8 cellular contexts compared by ENCODE assay signal in the genomic region with DNA sequence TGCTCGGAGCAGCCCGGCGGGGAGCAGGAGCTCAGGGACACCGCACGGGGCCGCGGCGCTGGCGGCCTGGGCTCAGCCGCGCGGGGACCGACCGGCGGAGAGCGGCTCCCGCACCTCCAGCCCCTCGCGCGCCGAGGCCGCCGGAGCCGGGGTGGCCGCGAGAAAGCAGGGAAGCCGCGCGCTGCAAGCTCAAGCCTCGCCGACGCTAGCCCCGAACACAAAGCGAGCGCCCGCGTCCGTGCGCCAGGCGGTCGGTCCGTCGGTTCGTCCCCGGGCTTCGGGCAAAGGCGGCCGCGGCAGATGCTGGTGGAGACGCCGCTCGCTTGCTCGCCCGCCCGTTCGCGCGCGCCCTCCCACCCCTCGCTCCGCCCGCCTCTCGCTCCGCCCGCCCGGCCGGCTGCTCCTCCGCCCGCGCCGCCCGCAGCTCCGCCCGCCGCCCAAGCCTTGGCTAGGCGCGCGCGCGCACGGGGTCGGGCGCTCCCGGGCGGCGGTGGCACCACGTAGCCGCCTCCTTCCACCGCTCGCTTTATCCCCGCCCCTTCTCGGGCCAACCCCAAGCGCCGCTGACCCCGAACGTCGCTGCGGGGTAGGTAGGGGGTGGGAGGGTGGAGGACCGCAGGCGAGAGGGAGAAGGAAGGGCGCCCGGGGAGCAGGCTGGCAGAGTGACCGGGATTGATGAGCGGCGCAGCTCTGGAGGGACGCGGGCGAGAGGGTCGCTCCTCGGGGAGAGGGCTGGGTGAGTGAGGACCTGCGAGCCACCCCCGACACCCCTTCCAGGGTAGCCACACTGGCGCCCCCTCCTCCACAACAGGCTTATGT. TPM values are rescaled to one million over a fixed set of nuclear protein-coding genes. Genes with fewer than 3 reads are reported as not detected.
A peak's percentile ranks its signal among the peaks of the same experiment; 100 is the strongest.
DNase-seq lines count a peak whose midpoint lies in the region; ATAC-seq and TF ChIP-seq lines count a peak whose summit lies in the region.

A gene (minus strand): TSS at position 325 of the 819 bp plus-strand sequence.

- H3K9me3 Mint-ChIP-seq in activated T-helper 17 cell treated with anti-CD3 and anti-CD28 coated beads, Interleukin-2, amount 50 U/mL, for 72 hours, result no peaks in the 10 kb centered on the region
- no peaks in the 10 kb centered on the region for H3K9me3 Mint-ChIP-seq in naive thymus-derived CD8-positive, alpha-beta T cell
- H3K9me3 Mint-ChIP-seq in stimulated activated memory B cell treated with anti-CD40 and anti-IgM and Interleukin-4, amounts not matched to agents 10 μg/mL and 1 μg/mL and 100 μg/mL, for 72 hours, result no peaks in the 10 kb centered on the region

- POLR2A ChIA-PET in naive thymus-derived CD8-positive, alpha-beta T cell (lab: Charles Lee), result interaction anchor here (0.6 to 2.5 kb wide), 9 partner anchors 10 to 1289 kb away, joined by 3 to 11 read pairs (median 5); a partner anchor contains a TSS

- H3K4me1 Mint-ChIP-seq in activated T-helper 17 cell treated with anti-CD3 and anti-CD28 coated beads, Interleukin-2, amount 50 U/mL, for 72 hours, result peaks cover 66% of the 10 kb centered on the region
- peaks cover 38 to 86% (median 80%) of the 10 kb centered on the region in 4 donors for H3K4me1 Mint-ChIP-seq in naive thymus-derived CD8-positive, alpha-beta T cell
- peaks cover 72% of the 10 kb centered on the region for H3K4me1 Mint-ChIP-seq in stimulated activated memory B cell treated with anti-CD40 and anti-IgM and Interleukin-4, amounts not matched to agents 10 μg/mL and 1 μg/mL and 100 μg/mL, for 72 hours

- DNase-seq in COR-L47 (lab: John Stamatoyannopoulos, UW), result peak; percentile 85
- peak; percentile 79 for DNase-seq in HT1080 (ENCODE audit: low read depth)
- DNase-seq in RPMI7951 (ENCODE audit: low read depth), result peak; percentile 84
- DNase-seq in fibroblast of mammary gland (ENCODE audit: low read depth), result peak; percentile 65
- peak; percentile 58 to 80 (median 73) for DNase-seq in naive thymus-derived CD8-positive, alpha-beta T cell

- H3K36me3 Mint-ChIP-seq in activated T-helper 17 cell treated with anti-CD3 and anti-CD28 coated beads, Interleukin-2, amount 50 U/mL, for 72 hours (ENCODE audit: low read depth), result peaks cover 16% of the 10 kb centered on the region
- no peaks in the 10 kb centered on the region for H3K36me3 Mint-ChIP-seq in naive thymus-derived CD8-positive, alpha-beta T cell
- no peaks in the 10 kb centered on the region for H3K36me3 Mint-ChIP-seq in stimulated activated memory B cell treated with anti-CD40 and anti-IgM and Interleukin-4, amounts not matched to agents 10 μg/mL and 1 μg/mL and 100 μg/mL, for 72 hours

- no peak for TF ChIP-seq CTCF in fibroblast of mammary gland (conservative IDR thresholded peaks at IDR 0.05; ENCODE audit: control insufficient read depth, insufficient read depth, low read depth, low read length)

- no peaks in the 10 kb centered on the region for H3K27me3 Mint-ChIP-seq in activated T-helper 17 cell treated with anti-CD3 and anti-CD28 coated beads, Interleukin-2, amount 50 U/mL, for 72 hours
- H3K27me3 Mint-ChIP-seq in naive thymus-derived CD8-positive, alpha-beta T cell, result no peaks in the 10 kb centered on the region
- no peaks in the 10 kb centered on the region for H3K27me3 Mint-ChIP-seq in stimulated activated memory B cell treated with anti-CD40 and anti-IgM and Interleukin-4, amounts not matched to agents 10 μg/mL and 1 μg/mL and 100 μg/mL, for 72 hours

- peak within 1 kb of the TSS; percentile 97 for H3K4me3 ChIP-seq in fibroblast of mammary gland (ENCODE audit: control insufficient read depth, low read depth, low read length)

- ATAC-seq in GM21367 (IDR thresholded peaks at IDR 0.05; ENCODE audit: unreplicated experiment), result peak; percentile 70
- peak; percentile 57 for ATAC-seq in activated T-helper 17 cell treated with anti-CD3 and anti-CD28 coated beads, Interleukin-2, amount 50 U/mL, for 72 hours (replicated peaks)
- ATAC-seq in naive thymus-derived CD8-positive, alpha-beta T cell, result peak; percentile 60 to 73
- peak; percentile 91 for ATAC-seq in stimulated activated memory B cell treated with anti-CD40 and anti-IgM and Interleukin-4, amounts not matched to agents 10 μg/mL and 1 μg/mL and 100 μg/mL, for 72 hours

- peak within 1 kb of the TSS; percentile 94 for H3K4me3 Mint-ChIP-seq in activated T-helper 17 cell treated with anti-CD3 and anti-CD28 coated beads, Interleukin-2, amount 50 U/mL, for 72 hours
- H3K4me3 Mint-ChIP-seq in naive thymus-derived CD8-positive, alpha-beta T cell, result peak within 1 kb of the TSS; percentile 87 to 99 (median 92)
- peak within 1 kb of the TSS; percentile 94 for H3K4me3 Mint-ChIP-seq in stimulated activated memory B cell treated with anti-CD40 and anti-IgM and Interleukin-4, amounts not matched to agents 10 μg/mL and 1 μg/mL and 100 μg/mL, for 72 hours

- H3K27ac Mint-ChIP-seq in activated T-helper 17 cell treated with anti-CD3 and anti-CD28 coated beads, Interleukin-2, amount 50 U/mL, for 72 hours, result peak within 1 kb of the TSS; percentile 87
- peak within 1 kb of the TSS; percentile 18 to 99 (median 84) for H3K27ac Mint-ChIP-seq in naive thymus-derived CD8-positive, alpha-beta T cell
- peak within 1 kb of the TSS; percentile 82 for H3K27ac Mint-ChIP-seq in stimulated activated memory B cell treated with anti-CD40 and anti-IgM and Interleukin-4, amounts not matched to agents 10 μg/mL and 1 μg/mL and 100 μg/mL, for 72 hours

RNA-seq across cellular contexts. Expression of the gene that starts here (rescaled TPM):
- 27.7 and 32.9 TPM in 2 replicates for total RNA-seq in HT1080 (2014; rRNA removed; shearing (Covaris generic))
- polyA plus RNA-seq in HT1080 (2015; cell fraction: cytosol; rRNA removed), result 52.6 and 62.6 TPM in 2 replicates
- polyA plus RNA-seq in HT1080 (2015; cell fraction: nucleus; rRNA removed), result 48.6 and 52.4 TPM in 2 replicates
- total RNA-seq in RPMI7951 (2014; rRNA removed; shearing (Covaris generic)), result 25.2 and 26.6 TPM in 2 replicates
- 10 to 100 TPM; 17.8 to 19.0 TPM for total RNA-seq in activated T-helper 17 cell treated with anti-CD3 and anti-CD28 coated beads, Interleukin-2, amount 50 U/mL, for 72 hours
- 1 to 10 TPM; 5.0 to 5.4 TPM for total RNA-seq in naive thymus-derived CD8-positive, alpha-beta T cell
- polyA plus RNA-seq in naive thymus-derived CD8-positive, alpha-beta T cell, result 10 to 100 TPM in 1 of 3 donors, 1 to 10 TPM in 2; 5.9 to 13.9 (median 9.6) TPM

Comparison
In these comparisons a context has a peak if more than half of its experiments do, and no peak if none do; other contexts are left out.
1. Peak in every context shown above with its lines: DNase-seq, ATAC-seq and H3K4me3 ChIP-seq.